8 cellular contexts compared by ENCODE assay signal in the genomic region with DNA sequence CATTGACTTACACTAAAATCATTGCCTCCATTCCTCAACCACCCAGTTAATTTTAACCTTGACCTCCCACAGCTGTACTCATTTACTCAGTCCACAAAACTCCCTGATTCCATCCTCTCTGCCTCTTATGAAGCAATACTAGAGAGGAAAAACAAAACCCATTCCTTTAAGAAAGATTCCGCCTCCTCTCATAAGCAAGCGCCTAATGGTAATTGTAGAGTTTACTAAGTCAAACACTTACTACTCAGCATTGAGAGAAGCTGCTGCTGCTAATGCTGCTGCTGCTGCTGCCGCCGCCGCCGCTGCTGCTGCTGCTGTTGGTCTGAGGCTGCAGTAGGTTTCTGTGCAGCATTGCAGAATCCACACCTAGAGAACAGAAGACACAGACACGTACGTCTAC. TPM values are rescaled to one million over a fixed set of nuclear protein-coding genes. Genes with fewer than 3 reads are reported as not detected.
DNase-seq lines count a peak whose midpoint lies in the region; ATAC-seq, FAIRE-seq and TF ChIP-seq lines count a peak whose summit lies in the region.

No MANE protein-coding gene starts in this region.

- H3K9me3 Mint-ChIP-seq in activated T-helper 17 cell treated with anti-CD3 and anti-CD28 coated beads, Interleukin-2, amount 50 U/mL, for 72 hours = no peaks in the 10 kb centered on the region

- no peak overlapping the region for H3K27ac Mint-ChIP-seq in activated T-helper 17 cell treated with anti-CD3 and anti-CD28 coated beads, Interleukin-2, amount 50 U/mL, for 72 hours

- H3K27ac ChIP-seq in cardiac muscle cell (peak overlapping the region; percentile 5), K562 (ENCODE audit: extremely low read depth, low read depth, low read length) (peak overlapping the region; percentile 30; the same call in 1 of the 3 replicates), layer of hippocampus (ENCODE audit: low read depth, low read length) (peak overlapping the region; percentile 94), testis (peak overlapping the region; percentile 97 to 99)

- CTCF ChIA-PET in K562 (lab: Yijun Ruan, JAX; ENCODE audit: low intra/inter-chr PET ratio) = no interaction called here

- peaks cover 5% of the 10 kb centered on the region for H3K36me3 Mint-ChIP-seq in activated T-helper 17 cell treated with anti-CD3 and anti-CD28 coated beads, Interleukin-2, amount 50 U/mL, for 72 hours (ENCODE audit: low read depth)

- 0 out of 2 replicates have a peak, but pooled peaks cover 5% of the 10 kb centered on the region for H4K20me1 ChIP-seq in K562 (replicated peaks; ENCODE audit: control insufficient read depth, insufficient read depth, low read length)

- H3K27me3 Mint-ChIP-seq in activated T-helper 17 cell treated with anti-CD3 and anti-CD28 coated beads, Interleukin-2, amount 50 U/mL, for 72 hours = no peaks in the 10 kb centered on the region

- H3K4me1 ChIP-seq in cardiac muscle cell (ENCODE audit: low read depth) (peaks cover 31% of the 10 kb centered on the region), K562 (replicated peaks in 1 of 2; ENCODE audit: control insufficient read depth in 2 of 2, insufficient read depth in 2 of 2, low read length in 2 of 2) (peaks cover 15 to 29% of the 10 kb centered on the region in 2 experiments), testis (peaks cover 27% of the 10 kb centered on the region)

- POLR2A ChIA-PET in K562 (lab: Yijun Ruan, JAX) = interaction anchor here (0.8 to 1.2 kb wide), 4 partner anchors 8 to 26 kb away, joined by 3 to 5 read pairs (median 4); no protein-coding TSS in a partner anchor

- H3K4me3 Mint-ChIP-seq in activated T-helper 17 cell treated with anti-CD3 and anti-CD28 coated beads, Interleukin-2, amount 50 U/mL, for 72 hours = no peak overlapping the region

- peak overlapping the region in 1 of 2 experiments; percentile 41; a peak in 1 of 4 replicates for H3K9ac ChIP-seq in K562 (ENCODE audit: insufficient read depth in 1 of 2, low read depth in 2 of 2, low read length in 2 of 2)

- intact Hi-C loops in cardiac septum (cut with DNase I) = loop anchor here (2.0 to 10.0 kb wide), 3 partner anchors 111 to 499 kb away; no protein-coding TSS in a partner anchor
- intact Hi-C loops in K562 (cut with micrococcal nuclease) = loop anchor here (5.0 to 10.0 kb wide), 3 partner anchors 72 to 199 kb away; a partner anchor contains a TSS
- intact Hi-C loops in testis (cut with DNase I; ENCODE audit: low total_unique reads) = no loop called here

- ATAC-seq in K562 (no peak), HG02759 (IDR thresholded peaks at IDR 0.05; ENCODE audit: unreplicated experiment) (no peak)
- ATAC-seq in activated T-helper 17 cell treated with anti-CD3 and anti-CD28 coated beads, Interleukin-2, amount 50 U/mL, for 72 hours (replicated peaks) = no peak

- 8% methylated on average over 8 of the region's 8 CpGs for WGBS in K562 (ENCODE audit: insufficient coverage, low coverage, missing lambda C conversion rate)
- 9 to 14% methylated on average over 8 of the region's 8 CpGs for WGBS in testis, 2 donors

- DNase-seq in cardiac muscle cell (ENCODE audit: low read depth in 1 of 2, low spot score in 1 of 2) = peak; percentile 51 to 86
- no peak for DNase-seq in cardiac septum (ENCODE audit: low spot score)
- DNase-seq in K562 (ENCODE audit: extremely low read depth in 1 of 4, low spot score in 3 of 4) = peak in 1 of 4 experiments; percentile 52
- DNase-seq in testis = peak; percentile 60
- DNase-seq in ACHN = no peak

- in situ Hi-C loops in K562 (cut with MboI) (no loop called here), ACHN (cut with HindIII; ENCODE audit: low pct_ligation_motif_present, low pct_unique_long_range_greater_than_20kb, low sequenced_read_pairs) (no loop called here)

- peak; percentile 79 for FAIRE-seq in K562 (lab: Jason Lieb, UNC)

- H3K9me3 ChIP-seq in cardiac muscle cell (ENCODE audit: low read depth) = no peaks in the 10 kb centered on the region
- H3K9me3 ChIP-seq in K562 (replicated peaks; ENCODE audit: control insufficient read depth, insufficient read depth, low read depth, low read length) = no peaks in the 10 kb centered on the region
- no peaks in the 10 kb centered on the region for H3K9me3 ChIP-seq in testis

- H3K4me1 Mint-ChIP-seq in activated T-helper 17 cell treated with anti-CD3 and anti-CD28 coated beads, Interleukin-2, amount 50 U/mL, for 72 hours = no peaks in the 10 kb centered on the region

- no peaks in the 10 kb centered on the region for H3K9me1 ChIP-seq in K562 (ENCODE audit: control insufficient read depth, insufficient read depth, low read length)

- peak overlapping the region; percentile 60 for H3K4me3 ChIP-seq in cardiac muscle cell
- H3K4me3 ChIP-seq in K562 = no peak overlapping the region
- H3K4me3 ChIP-seq in testis = peak overlapping the region; percentile 99 to 100

- H3K79me2 ChIP-seq in K562 (ENCODE audit: control insufficient read depth, insufficient read depth, low read length) = peaks cover 28% of the 10 kb centered on the region

- H3K27me3 ChIP-seq in cardiac muscle cell = no peaks in the 10 kb centered on the region
- H3K27me3 ChIP-seq in K562 (ENCODE audit: control insufficient read depth in 2 of 2, insufficient read depth in 2 of 2, low read length in 2 of 2) = no peaks in the 10 kb centered on the region
- no peaks in the 10 kb centered on the region for H3K27me3 ChIP-seq in layer of hippocampus (ENCODE audit: control insufficient read depth, insufficient read depth, low read length)
- no peaks in the 10 kb centered on the region for H3K27me3 ChIP-seq in testis

- TF ChIP-seq POLR2A in K562 (conservative IDR thresholded peaks at IDR 0.05) (no peak), testis (IDR thresholded peaks at IDR 0.05) (no peak)

- peak overlapping the region; percentile 82 for H3K4me2 ChIP-seq in K562 (ENCODE audit: insufficient read depth, low read length)

- TF ChIP-seq EP300 in K562 (IDR thresholded peaks at IDR 0.05; ENCODE audit: low read length) = no peak

- H2AFZ ChIP-seq in K562 (ENCODE audit: low read depth, low read length) = peak overlapping the region; percentile 81

- H3K36me3 ChIP-seq in cardiac muscle cell (no peaks in the 10 kb centered on the region), K562 (ENCODE audit: control insufficient read depth, insufficient read depth, low read length) (no peaks in the 10 kb centered on the region), testis (ENCODE audit: low read depth, missing control alignments) (no peaks in the 10 kb centered on the region)

- TF ChIP-seq CTCF in cardiac muscle cell (IDR thresholded peaks at IDR 0.05; ENCODE audit: low read depth, low read length) (no peak), K562 (IDR thresholded peaks at IDR 0.05 in 2 of 3, conservative IDR thresholded peaks at IDR 0.05 in 1 of 3; ENCODE audit: insufficient read depth in 2 of 3, low read depth in 1 of 3, low read length in 3 of 3) (no peak), testis (IDR thresholded peaks at IDR 0.05) (no peak)

- TF ChIP-seq RAD21 in K562 (CRISPR knock-in tag; conservative IDR thresholded peaks at IDR 0.05 in 1 of 2, IDR thresholded peaks at IDR 0.05 in 1 of 2) = no peak

- BruUV-seq in K562 (replicated peaks; lab: Mats Ljungman, UMichigan) = no TSS peak

TF ChIP-seq in K562, 482 proteins besides CTCF, POLR2A, EP300 and RAD21 (continues in another document):
- no peak for TF ChIP-seq CEBPG (CRISPR knock-in tag; IDR thresholded peaks at IDR 0.05)
- TF ChIP-seq CEBPG (tag; conservative IDR thresholded peaks at IDR 0.05 in 1 of 2, IDR thresholded peaks at IDR 0.05 in 1 of 2) = peak in 1 of 2 experiments; percentile 44; a peak in 1 of 4 replicates
- TF ChIP-seq, protein P1, sequence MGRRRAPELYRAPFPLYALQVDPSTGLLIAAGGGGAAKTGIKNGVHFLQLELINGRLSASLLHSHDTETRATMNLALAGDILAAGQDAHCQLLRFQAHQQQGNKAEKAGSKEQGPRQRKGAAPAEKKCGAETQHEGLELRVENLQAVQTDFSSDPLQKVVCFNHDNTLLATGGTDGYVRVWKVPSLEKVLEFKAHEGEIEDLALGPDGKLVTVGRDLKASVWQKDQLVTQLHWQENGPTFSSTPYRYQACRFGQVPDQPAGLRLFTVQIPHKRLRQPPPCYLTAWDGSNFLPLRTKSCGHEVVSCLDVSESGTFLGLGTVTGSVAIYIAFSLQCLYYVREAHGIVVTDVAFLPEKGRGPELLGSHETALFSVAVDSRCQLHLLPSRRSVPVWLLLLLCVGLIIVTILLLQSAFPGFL (CRISPR knock-in tag; IDR thresholded peaks at IDR 0.05) = no peak
- peak; percentile 42 for TF ChIP-seq RBBP5 (IDR thresholded peaks at IDR 0.05; ENCODE audit: borderline replicate concordance, insufficient read depth, low read length, poor library complexity, severe bottlenecking)
- TF ChIP-seq KAT7 (CRISPR knock-in tag; IDR thresholded peaks at IDR 0.05; ENCODE audit: borderline replicate concordance) = 0 out of 2 replicates have a peak, but pooled peaks have one; percentile 26
- TF ChIP-seq PRMT5 (CRISPR knock-in tag; IDR thresholded peaks at IDR 0.05) = no peak

RNA-seq across cellular contexts. Expression of a gene that starts 2.1 kb away (rescaled TPM):
- total RNA-seq in cardiac muscle cell (114 and 168 TPM in 2 replicates), cardiac septum (77.2 TPM), K562 (2014; rRNA removed) (24.7 and 25.4 TPM in 2 replicates), K562 (2014; rRNA removed; fragmentation: Illumina TruSeq; extraction: Trizol) (44.9 and 52.7 TPM in 2 replicates), K562 (2015; rRNA removed; fragmentation: Illumina TruSeq; extraction: Trizol) (42.6 and 46.0 TPM in 2 replicates), K562 (2021) (31.7 and 32.3 TPM in 2 replicates), testis (100 to 1,000 TPM; 240 to 394 TPM)
- polyA plus RNA-seq in cardiac muscle cell (96.9 and 164 TPM in 2 replicates), K562 (2011; rRNA removed) (98.7 and 125 TPM in 2 replicates), K562 (2014; fragmentation: Illumina TruSeq; extraction: Trizol) (53.4 and 95.6 TPM in 2 replicates), K562 (2014; fragmentation: Nextera tagmentation; extraction: Ambion mirVana) (10 to 100 TPM; 13.2 to 15.1 TPM), K562 (2014; rRNA removed) (25.1 and 31.7 TPM in 2 replicates), testis (ENCODE audit: insufficient read depth, low read depth, low replicate concordance) (155 TPM)
- 118 and 251 TPM in 2 replicates for total RNA-seq in K562 (2011; cell fraction: chromatin; rRNA removed; ENCODE audit: low replicate concordance)
- total RNA-seq in K562 (2011; cell fraction: nucleolus; rRNA removed) = 39.9 and 58.7 TPM in 2 replicates
- 91.3 and 97.2 TPM in 2 replicates for total RNA-seq in K562 (2011; cell fraction: nucleoplasm; rRNA removed)
- 17.4 and 51.0 TPM in 2 replicates for polyA plus RNA-seq in K562 (2011; cell fraction: cytosol; rRNA removed)
- polyA plus RNA-seq in K562 (2011; cell fraction: nucleus; rRNA removed) = 70.6 and 117 TPM in 2 replicates
- polyA plus RNA-seq in K562 (2012) = 36.4 and 43.2 TPM in 2 replicates
- 153 TPM in 2 replicates for polyA minus RNA-seq in K562 (2011; rRNA and poly(A)+ RNA removed)
- polyA minus RNA-seq in K562 (2011; cell fraction: cytosol; rRNA and poly(A)+ RNA removed) = 28.1 and 63.8 TPM in 2 replicates
- 40.8 and 87.7 TPM in 2 replicates for polyA minus RNA-seq in K562 (2011; cell fraction: nucleus; rRNA and poly(A)+ RNA removed)
- 100 to 1,000 TPM; 115 to 119 TPM for total RNA-seq in activated T-helper 17 cell treated with anti-CD3 and anti-CD28 coated beads, Interleukin-2, amount 50 U/mL, for 72 hours

Comparison
In these comparisons a context has a peak if more than half of its experiments do, and no peak if none do; other contexts are left out.
1. DNase-seq: peak in cardiac muscle cell (2 of 2) and testis (single experiment); none in cardiac septum (single experiment) and ACHN (single experiment).
2. H3K27ac ChIP-seq: peak in every context shown above with its lines; median percentile 98 in testis; 94 in layer of hippocampus; 30 in K562; 5 in cardiac muscle cell.